In the genomic region with DNA sequence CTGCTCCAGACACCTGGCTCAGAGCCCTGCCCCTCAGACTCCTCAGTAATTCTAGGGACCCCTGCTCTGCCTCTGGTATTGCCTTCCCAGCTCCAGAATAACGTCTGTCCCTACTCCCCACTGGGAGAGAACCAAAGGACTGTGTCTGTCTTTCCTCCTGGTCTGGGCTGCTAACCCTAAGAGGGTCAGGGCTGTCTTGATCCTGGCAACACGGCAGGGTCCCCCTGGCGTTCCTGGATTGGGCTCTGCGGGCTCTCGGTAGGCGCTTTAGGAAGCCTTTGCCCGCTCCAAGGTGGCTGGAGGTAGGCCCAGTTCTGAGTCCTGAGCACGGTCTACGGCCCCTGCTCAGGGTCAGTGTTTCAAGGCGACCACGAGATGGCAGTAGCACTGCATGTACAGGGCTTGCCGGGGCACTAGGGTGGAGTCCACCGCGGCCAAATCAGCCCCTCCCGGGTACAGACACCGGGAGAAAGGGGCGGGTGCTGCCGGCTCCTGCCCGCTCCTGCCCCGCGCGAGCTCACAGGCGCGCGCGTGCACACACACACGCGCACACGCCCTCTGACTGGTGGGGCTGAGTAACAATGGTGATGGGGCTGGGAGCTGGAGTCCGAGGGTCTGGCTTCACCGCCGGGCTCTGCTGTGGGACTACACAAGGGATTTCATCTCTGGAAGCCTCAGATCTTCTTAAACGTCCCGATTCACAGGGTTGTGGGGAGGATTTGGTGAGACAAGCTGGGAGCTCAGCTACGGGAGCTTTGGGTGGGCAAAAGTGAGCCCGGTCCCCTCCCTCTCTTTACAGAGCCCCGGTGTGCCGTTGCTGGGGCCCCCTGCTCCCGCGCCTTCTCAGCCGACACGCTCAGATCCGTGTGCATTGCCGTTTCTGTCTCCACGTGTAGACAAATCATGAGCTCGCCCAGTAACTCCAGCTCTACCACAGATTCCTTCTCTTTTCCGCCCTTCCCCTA, we compare ENCODE assay signal across 1 cellular context.
TF ChIP-seq lines count a peak whose summit lies in the region.

No MANE protein-coding gene starts in this region.

TF ChIP-seq in HepG2, 621 proteins besides CTCF, POLR2A, EP300 and RAD21 (continued from another document and continues in another):
- TF ChIP-seq, protein P1, sequence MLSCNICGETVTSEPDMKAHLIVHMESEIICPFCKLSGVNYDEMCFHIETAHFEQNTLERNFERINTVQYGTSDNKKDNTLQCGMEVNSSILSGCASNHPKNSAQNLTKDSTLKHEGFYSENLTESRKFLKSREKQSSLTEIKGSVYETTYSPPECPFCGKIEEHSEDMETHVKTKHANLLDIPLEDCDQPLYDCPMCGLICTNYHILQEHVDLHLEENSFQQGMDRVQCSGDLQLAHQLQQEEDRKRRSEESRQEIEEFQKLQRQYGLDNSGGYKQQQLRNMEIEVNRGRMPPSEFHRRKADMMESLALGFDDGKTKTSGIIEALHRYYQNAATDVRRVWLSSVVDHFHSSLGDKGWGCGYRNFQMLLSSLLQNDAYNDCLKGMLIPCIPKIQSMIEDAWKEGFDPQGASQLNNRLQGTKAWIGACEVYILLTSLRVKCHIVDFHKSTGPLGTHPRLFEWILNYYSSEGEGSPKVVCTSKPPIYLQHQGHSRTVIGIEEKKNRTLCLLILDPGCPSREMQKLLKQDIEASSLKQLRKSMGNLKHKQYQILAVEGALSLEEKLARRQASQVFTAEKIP (CRISPR knock-in tag; IDR thresholded peaks at IDR 0.05; ENCODE audit: borderline replicate concordance): no peak
- TF ChIP-seq, protein P2, sequence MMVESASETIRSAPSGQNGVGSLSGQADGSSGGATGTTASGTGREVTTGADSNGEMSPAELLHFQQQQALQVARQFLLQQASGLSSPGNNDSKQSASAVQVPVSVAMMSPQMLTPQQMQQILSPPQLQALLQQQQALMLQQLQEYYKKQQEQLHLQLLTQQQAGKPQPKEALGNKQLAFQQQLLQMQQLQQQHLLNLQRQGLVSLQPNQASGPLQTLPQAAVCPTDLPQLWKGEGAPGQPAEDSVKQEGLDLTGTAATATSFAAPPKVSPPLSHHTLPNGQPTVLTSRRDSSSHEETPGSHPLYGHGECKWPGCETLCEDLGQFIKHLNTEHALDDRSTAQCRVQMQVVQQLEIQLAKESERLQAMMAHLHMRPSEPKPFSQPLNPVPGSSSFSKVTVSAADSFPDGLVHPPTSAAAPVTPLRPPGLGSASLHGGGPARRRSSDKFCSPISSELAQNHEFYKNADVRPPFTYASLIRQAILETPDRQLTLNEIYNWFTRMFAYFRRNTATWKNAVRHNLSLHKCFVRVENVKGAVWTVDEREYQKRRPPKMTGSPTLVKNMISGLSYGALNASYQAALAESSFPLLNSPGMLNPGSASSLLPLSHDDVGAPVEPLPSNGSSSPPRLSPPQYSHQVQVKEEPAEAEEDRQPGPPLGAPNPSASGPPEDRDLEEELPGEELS (CRISPR knock-in tag; IDR thresholded peaks at IDR 0.05): peak; percentile 48; the same call in 1 of the 2 replicates
- TF ChIP-seq NCOA2 (CRISPR knock-in tag; IDR thresholded peaks at IDR 0.05): peak; percentile 19; the same call in 1 of the 2 replicates
- TF ChIP-seq WIZ (CRISPR knock-in tag; IDR thresholded peaks at IDR 0.05): no peak; the same call in 1 of the 2 replicates
- no peak; the same call in 1 of the 2 replicates for TF ChIP-seq ZNF136 (CRISPR knock-in tag; IDR thresholded peaks at IDR 0.05; ENCODE audit: low read depth)
- TF ChIP-seq ZNF501 (CRISPR knock-in tag; IDR thresholded peaks at IDR 0.05): peak; percentile 54; the same call in 1 of the 2 replicates
- no peak for TF ChIP-seq HDAC6 (IDR thresholded peaks at IDR 0.05; ENCODE audit: low read depth, low read length)
- no peak for TF ChIP-seq BORCS8-MEF2B (CRISPR knock-in tag; IDR thresholded peaks at IDR 0.05)
- 0 out of 2 replicates have a peak, but pooled peaks have one; percentile 53 for TF ChIP-seq ZFP90 (CRISPR knock-in tag; IDR thresholded peaks at IDR 0.05; ENCODE audit: borderline replicate concordance)
- TF ChIP-seq SETDB1 (CRISPR knock-in tag; IDR thresholded peaks at IDR 0.05; ENCODE audit: borderline replicate concordance): no peak
- TF ChIP-seq, protein P3, sequence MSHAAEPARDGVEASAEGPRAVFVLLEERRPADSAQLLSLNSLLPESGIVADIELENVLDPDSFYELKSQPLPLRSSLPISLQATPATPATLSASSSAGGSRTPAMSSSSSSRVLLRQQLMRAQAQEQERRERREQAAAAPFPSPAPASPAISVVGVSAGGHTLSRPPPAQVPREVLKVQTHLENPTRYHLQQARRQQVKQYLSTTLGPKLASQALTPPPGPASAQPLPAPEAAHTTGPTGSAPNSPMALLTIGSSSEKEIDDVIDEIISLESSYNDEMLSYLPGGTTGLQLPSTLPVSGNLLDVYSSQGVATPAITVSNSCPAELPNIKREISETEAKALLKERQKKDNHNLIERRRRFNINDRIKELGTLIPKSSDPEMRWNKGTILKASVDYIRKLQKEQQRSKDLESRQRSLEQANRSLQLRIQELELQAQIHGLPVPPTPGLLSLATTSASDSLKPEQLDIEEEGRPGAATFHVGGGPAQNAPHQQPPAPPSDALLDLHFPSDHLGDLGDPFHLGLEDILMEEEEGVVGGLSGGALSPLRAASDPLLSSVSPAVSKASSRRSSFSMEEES (CRISPR knock-in tag; IDR thresholded peaks at IDR 0.05): no peak
- no peak for TF ChIP-seq HNRNPH1 (optimal IDR thresholded peaks at IDR 0.05; ENCODE audit: low read depth, low read length)
- TF ChIP-seq, protein P4, sequence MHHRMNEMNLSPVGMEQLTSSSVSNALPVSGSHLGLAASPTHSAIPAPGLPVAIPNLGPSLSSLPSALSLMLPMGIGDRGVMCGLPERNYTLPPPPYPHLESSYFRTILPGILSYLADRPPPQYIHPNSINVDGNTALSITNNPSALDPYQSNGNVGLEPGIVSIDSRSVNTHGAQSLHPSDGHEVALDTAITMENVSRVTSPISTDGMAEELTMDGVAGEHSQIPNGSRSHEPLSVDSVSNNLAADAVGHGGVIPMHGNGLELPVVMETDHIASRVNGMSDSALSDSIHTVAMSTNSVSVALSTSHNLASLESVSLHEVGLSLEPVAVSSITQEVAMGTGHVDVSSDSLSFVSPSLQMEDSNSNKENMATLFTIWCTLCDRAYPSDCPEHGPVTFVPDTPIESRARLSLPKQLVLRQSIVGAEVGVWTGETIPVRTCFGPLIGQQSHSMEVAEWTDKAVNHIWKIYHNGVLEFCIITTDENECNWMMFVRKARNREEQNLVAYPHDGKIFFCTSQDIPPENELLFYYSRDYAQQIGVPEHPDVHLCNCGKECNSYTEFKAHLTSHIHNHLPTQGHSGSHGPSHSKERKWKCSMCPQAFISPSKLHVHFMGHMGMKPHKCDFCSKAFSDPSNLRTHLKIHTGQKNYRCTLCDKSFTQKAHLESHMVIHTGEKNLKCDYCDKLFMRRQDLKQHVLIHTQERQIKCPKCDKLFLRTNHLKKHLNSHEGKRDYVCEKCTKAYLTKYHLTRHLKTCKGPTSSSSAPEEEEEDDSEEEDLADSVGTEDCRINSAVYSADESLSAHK (CRISPR knock-in tag; IDR thresholded peaks at IDR 0.05; ENCODE audit: borderline replicate concordance): no peak
- no peak for TF ChIP-seq ZSCAN31 (CRISPR knock-in tag; IDR thresholded peaks at IDR 0.05; ENCODE audit: low read depth)
- TF ChIP-seq JARID2 (CRISPR knock-in tag; IDR thresholded peaks at IDR 0.05; ENCODE audit: insufficient replicate concordance): peak; percentile 79
- TF ChIP-seq, protein P5, sequence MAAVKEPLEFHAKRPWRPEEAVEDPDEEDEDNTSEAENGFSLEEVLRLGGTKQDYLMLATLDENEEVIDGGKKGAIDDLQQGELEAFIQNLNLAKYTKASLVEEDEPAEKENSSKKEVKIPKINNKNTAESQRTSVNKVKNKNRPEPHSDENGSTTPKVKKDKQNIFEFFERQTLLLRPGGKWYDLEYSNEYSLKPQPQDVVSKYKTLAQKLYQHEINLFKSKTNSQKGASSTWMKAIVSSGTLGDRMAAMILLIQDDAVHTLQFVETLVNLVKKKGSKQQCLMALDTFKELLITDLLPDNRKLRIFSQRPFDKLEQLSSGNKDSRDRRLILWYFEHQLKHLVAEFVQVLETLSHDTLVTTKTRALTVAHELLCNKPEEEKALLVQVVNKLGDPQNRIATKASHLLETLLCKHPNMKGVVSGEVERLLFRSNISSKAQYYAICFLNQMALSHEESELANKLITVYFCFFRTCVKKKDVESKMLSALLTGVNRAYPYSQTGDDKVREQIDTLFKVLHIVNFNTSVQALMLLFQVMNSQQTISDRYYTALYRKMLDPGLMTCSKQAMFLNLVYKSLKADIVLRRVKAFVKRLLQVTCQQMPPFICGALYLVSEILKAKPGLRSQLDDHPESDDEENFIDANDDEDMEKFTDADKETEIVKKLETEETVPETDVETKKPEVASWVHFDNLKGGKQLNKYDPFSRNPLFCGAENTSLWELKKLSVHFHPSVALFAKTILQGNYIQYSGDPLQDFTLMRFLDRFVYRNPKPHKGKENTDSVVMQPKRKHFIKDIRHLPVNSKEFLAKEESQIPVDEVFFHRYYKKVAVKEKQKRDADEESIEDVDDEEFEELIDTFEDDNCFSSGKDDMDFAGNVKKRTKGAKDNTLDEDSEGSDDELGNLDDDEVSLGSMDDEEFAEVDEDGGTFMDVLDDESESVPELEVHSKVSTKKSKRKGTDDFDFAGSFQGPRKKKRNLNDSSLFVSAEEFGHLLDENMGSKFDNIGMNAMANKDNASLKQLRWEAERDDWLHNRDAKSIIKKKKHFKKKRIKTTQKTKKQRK (IDR thresholded peaks at IDR 0.05; ENCODE audit: low read length): no peak
- TF ChIP-seq, protein P6, sequence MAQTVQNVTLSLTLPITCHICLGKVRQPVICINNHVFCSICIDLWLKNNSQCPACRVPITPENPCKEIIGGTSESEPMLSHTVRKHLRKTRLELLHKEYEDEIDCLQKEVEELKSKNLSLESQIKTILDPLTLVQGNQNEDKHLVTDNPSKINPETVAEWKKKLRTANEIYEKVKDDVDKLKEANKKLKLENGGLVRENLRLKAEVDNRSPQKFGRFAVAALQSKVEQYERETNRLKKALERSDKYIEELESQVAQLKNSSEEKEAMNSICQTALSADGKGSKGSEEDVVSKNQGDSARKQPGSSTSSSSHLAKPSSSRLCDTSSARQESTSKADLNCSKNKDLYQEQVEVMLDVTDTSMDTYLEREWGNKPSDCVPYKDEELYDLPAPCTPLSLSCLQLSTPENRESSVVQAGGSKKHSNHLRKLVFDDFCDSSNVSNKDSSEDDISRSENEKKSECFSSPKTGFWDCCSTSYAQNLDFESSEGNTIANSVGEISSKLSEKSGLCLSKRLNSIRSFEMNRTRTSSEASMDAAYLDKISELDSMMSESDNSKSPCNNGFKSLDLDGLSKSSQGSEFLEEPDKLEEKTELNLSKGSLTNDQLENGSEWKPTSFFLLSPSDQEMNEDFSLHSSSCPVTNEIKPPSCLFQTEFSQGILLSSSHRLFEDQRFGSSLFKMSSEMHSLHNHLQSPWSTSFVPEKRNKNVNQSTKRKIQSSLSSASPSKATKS (CRISPR knock-in tag; IDR thresholded peaks at IDR 0.05): no peak
- no peak for TF ChIP-seq ZNF430 (CRISPR knock-in tag; IDR thresholded peaks at IDR 0.05)
- TF ChIP-seq, protein P7, sequence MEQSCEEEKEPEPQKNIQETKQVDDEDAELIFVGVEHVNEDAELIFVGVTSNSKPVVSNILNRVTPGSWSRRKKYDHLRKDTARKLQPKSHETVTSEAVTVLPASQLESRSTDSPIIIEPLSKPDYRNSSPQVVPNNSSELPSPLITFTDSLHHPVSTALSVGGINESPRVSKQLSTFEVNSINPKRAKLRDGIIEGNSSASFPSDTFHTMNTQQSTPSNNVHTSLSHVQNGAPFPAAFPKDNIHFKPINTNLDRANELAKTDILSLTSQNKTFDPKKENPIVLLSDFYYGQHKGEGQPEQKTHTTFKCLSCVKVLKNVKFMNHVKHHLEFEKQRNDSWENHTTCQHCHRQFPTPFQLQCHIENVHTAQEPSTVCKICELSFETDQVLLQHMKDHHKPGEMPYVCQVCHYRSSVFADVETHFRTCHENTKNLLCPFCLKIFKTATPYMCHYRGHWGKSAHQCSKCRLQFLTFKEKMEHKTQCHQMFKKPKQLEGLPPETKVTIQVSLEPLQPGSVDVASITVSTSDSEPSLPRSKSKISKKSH (CRISPR knock-in tag; IDR thresholded peaks at IDR 0.05; ENCODE audit: borderline replicate concordance): no peak; the same call in 1 of the 2 replicates
- TF ChIP-seq, protein P8, sequence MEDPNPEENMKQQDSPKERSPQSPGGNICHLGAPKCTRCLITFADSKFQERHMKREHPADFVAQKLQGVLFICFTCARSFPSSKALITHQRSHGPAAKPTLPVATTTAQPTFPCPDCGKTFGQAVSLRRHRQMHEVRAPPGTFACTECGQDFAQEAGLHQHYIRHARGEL (CRISPR knock-in tag; IDR thresholded peaks at IDR 0.05): no peak
- TF ChIP-seq, protein P9, sequence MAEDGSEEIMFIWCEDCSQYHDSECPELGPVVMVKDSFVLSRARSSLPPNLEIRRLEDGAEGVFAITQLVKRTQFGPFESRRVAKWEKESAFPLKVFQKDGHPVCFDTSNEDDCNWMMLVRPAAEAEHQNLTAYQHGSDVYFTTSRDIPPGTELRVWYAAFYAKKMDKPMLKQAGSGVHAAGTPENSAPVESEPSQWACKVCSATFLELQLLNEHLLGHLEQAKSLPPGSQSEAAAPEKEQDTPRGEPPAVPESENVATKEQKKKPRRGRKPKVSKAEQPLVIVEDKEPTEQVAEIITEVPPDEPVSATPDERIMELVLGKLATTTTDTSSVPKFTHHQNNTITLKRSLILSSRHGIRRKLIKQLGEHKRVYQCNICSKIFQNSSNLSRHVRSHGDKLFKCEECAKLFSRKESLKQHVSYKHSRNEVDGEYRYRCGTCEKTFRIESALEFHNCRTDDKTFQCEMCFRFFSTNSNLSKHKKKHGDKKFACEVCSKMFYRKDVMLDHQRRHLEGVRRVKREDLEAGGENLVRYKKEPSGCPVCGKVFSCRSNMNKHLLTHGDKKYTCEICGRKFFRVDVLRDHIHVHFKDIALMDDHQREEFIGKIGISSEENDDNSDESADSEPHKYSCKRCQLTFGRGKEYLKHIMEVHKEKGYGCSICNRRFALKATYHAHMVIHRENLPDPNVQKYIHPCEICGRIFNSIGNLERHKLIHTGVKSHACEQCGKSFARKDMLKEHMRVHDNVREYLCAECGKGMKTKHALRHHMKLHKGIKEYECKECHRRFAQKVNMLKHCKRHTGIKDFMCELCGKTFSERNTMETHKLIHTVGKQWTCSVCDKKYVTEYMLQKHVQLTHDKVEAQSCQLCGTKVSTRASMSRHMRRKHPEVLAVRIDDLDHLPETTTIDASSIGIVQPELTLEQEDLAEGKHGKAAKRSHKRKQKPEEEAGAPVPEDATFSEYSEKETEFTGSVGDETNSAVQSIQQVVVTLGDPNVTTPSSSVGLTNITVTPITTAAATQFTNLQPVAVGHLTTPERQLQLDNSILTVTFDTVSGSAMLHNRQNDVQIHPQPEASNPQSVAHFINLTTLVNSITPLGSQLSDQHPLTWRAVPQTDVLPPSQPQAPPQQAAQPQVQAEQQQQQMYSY (CRISPR knock-in tag; IDR thresholded peaks at IDR 0.05): no peak
- no peak for TF ChIP-seq CENPX (CRISPR knock-in tag; IDR thresholded peaks at IDR 0.05)
